Comparison of ENCODE assay signal across 12 cellular contexts in genomic region chr7:99099499-99100077, GRCh38. TPM values are rescaled to one million over a fixed set of nuclear protein-coding genes. Genes with fewer than 3 reads are reported as not detected.
DNase-seq lines count a peak whose midpoint lies in the region; ATAC-seq and TF ChIP-seq lines count a peak whose summit lies in the region.
"Had no signal": no experiment of that assay in that cellular context is flagged by ENCODE, and none has a peak within 500 bp of the region (broad histone marks: within the 10 kb centered on the region; RNA-seq: fewer than 3 reads in every experiment).

No MANE protein-coding gene starts in this region.

- peak overlapping the region; percentile 11 for H3K4me3 Mint-ChIP-seq in Calu3 (ENCODE audit: low read depth, unreplicated experiment)

- no peaks in the 10 kb centered on the region for H3K27me3 Mint-ChIP-seq in Calu3 (ENCODE audit: unreplicated experiment)

- no TSS peak for BruUV-seq in Calu3 (replicated peaks; lab: Mats Ljungman, UMichigan)

- TF ChIP-seq POLR2A in gastroesophageal sphincter (IDR thresholded peaks at IDR 0.05), result no peak

- WGBS in gastroesophageal sphincter (ENCODE audit: low coverage in 1 of 2), 2 donors, result 83 to 86% methylated on average over 2 of the region's 6 CpGs
- no CpG with 5 or more reads among the region's 6 CpGs for WGBS in trophoblast cell (ENCODE audit: extremely low coverage, insufficient coverage, insufficient read length)

- peak overlapping the region; percentile 82 for H4K8ac ChIP-seq in trophoblast cell (ENCODE audit: low read depth, low read length)

- no peaks in the 10 kb centered on the region for H3K9me3 Mint-ChIP-seq in Calu3 (ENCODE audit: low read depth, unreplicated experiment)

- peak overlapping the region; percentile 11 for H3K4me2 ChIP-seq in trophoblast cell (ENCODE audit: low read length)

- no peak for TF ChIP-seq EP300 in gastroesophageal sphincter (IDR thresholded peaks at IDR 0.05)

- peak overlapping the region; percentile 80 for H2BK120ac ChIP-seq in trophoblast cell (ENCODE audit: insufficient read depth, low read length, poor library complexity)

- H3K27me3 ChIP-seq in ascending aorta (no peaks in the 10 kb centered on the region), gastroesophageal sphincter (no peaks in the 10 kb centered on the region), trophoblast cell (ENCODE audit: insufficient read depth, low read length) (no peaks in the 10 kb centered on the region)
- H3K27me3 ChIP-seq: BE2C had no signal

- H3K36me3 ChIP-seq in ascending aorta, result no peaks in the 10 kb centered on the region
- H3K36me3 ChIP-seq in gastroesophageal sphincter, result no peaks in the 10 kb centered on the region
- H3K36me3 ChIP-seq in trophoblast cell (ENCODE audit: control insufficient read depth in 1 of 2, insufficient read depth in 2 of 2, low read length in 2 of 2), result peaks cover 0 to 2% of the 10 kb centered on the region in 2 experiments
- H3K36me3 ChIP-seq: BE2C had no signal

- H3K4ac ChIP-seq in trophoblast cell (ENCODE audit: low read depth, low read length), result peak overlapping the region; percentile 79

- peaks cover 31% of the 10 kb centered on the region for H3K4me1 Mint-ChIP-seq in Calu3 (ENCODE audit: low read depth, unreplicated experiment)

- no peak overlapping the region for H3K9ac ChIP-seq in trophoblast cell (ENCODE audit: low read length)

- peaks cover 21% of the 10 kb centered on the region for H3K79me2 ChIP-seq in trophoblast cell (ENCODE audit: control insufficient read depth, insufficient read depth, low read length, poor library complexity)

- H4K91ac ChIP-seq in trophoblast cell (ENCODE audit: low read depth, low read length), result peak overlapping the region; percentile 77

- H3K23ac ChIP-seq in trophoblast cell (ENCODE audit: low read length), result no peak overlapping the region

- peak overlapping the region; percentile 88 for H2BK5ac ChIP-seq in trophoblast cell (ENCODE audit: low read depth, low read length, poor library complexity)

- peak overlapping the region; percentile 29 for H3K14ac ChIP-seq in trophoblast cell (ENCODE audit: low read length)

- H2BK12ac ChIP-seq in trophoblast cell (ENCODE audit: low read length), result peak overlapping the region; percentile 89

- peak overlapping the region; percentile 1 to 10 for H3K4me3 ChIP-seq in ascending aorta
- H3K4me3 ChIP-seq in gastroesophageal sphincter, result no peak overlapping the region
- no peak overlapping the region for H3K4me3 ChIP-seq in trophoblast cell (ENCODE audit: low read depth, low read length)

- intact Hi-C loops in Calu3 (cut with micrococcal nuclease; ENCODE audit: unreplicated experiment), result loop anchor here (5.0 to 10.0 kb wide), 3 partner anchors 33 to 215 kb away; no protein-coding TSS in a partner anchor
- intact Hi-C loops in ascending aorta (cut with DNase I), result loop anchor here (2.0 to 5.0 kb wide), 2 partner anchors 43 to 52 kb away; no protein-coding TSS in a partner anchor

- H2AK5ac ChIP-seq in trophoblast cell (ENCODE audit: low read length), result peak overlapping the region; percentile 95

- TF ChIP-seq CTCF in Calu3 (IDR thresholded peaks at IDR 0.05; ENCODE audit: unreplicated experiment) (no peak), ascending aorta (IDR thresholded peaks at IDR 0.05) (no peak), gastroesophageal sphincter (IDR thresholded peaks at IDR 0.05) (no peak)

- H3K27ac ChIP-seq in ascending aorta (peak overlapping the region; percentile 79 to 80), gastroesophageal sphincter (peak overlapping the region in 3 of 4 donors; percentile 11 to 57 (median 53)), trophoblast cell (ENCODE audit: low read depth, low read length) (peak overlapping the region; percentile 68)

- peaks cover 8% of the 10 kb centered on the region for H3K79me1 ChIP-seq in trophoblast cell (ENCODE audit: low read length)

- CTCF ChIA-PET in Calu3 (lab: Charles Lee), result interaction anchor here (0.6 to 1.0 kb wide), 3 partner anchors 10 to 44 kb away, joined by 3 to 5 read pairs (median 4); no protein-coding TSS in a partner anchor

- H3K27ac Mint-ChIP-seq in Calu3 (ENCODE audit: unreplicated experiment), result peak overlapping the region; percentile 2

- ATAC-seq in gastroesophageal sphincter, result no peak
- ATAC-seq in HG03159 (IDR thresholded peaks at IDR 0.05; ENCODE audit: unreplicated experiment), result no peak

- H3K9me3 ChIP-seq in ascending aorta (peaks cover 6 to 9% of the 10 kb centered on the region in 2 donors), gastroesophageal sphincter (no peaks in the 10 kb centered on the region), trophoblast cell (ENCODE audit: insufficient read depth, low read depth, low read length) (no peaks in the 10 kb centered on the region)
- H3K9me3 ChIP-seq: BE2C had no signal

- peaks cover 4% of the 10 kb centered on the region for H3K36me3 Mint-ChIP-seq in Calu3 (ENCODE audit: insufficient read depth, unreplicated experiment)

- no peak overlapping the region for H4K12ac ChIP-seq in trophoblast cell (ENCODE audit: low read depth, low read length)

- peak overlapping the region; percentile 75 for H3K18ac ChIP-seq in trophoblast cell (ENCODE audit: low read length)

- H3K4me1 ChIP-seq in ascending aorta (peaks cover 12 to 47% of the 10 kb centered on the region in 2 donors), gastroesophageal sphincter (peaks cover 0 to 32% (median 3%) of the 10 kb centered on the region in 3 donors), trophoblast cell (ENCODE audit: control insufficient read depth in 1 of 2, insufficient read depth in 2 of 2, low read length in 2 of 2) (peaks cover 9 to 17% of the 10 kb centered on the region in 2 experiments)
- H3K4me1 ChIP-seq: BE2C had no signal

- no peak for DNase-seq in Calu3
- no peak for DNase-seq in ascending aorta (ENCODE audit: low spot score in 2 of 2)
- peak in 1 of 2 donors; percentile 15 for DNase-seq in trophoblast cell
- no peak for DNase-seq in NCI-H1092 (lab: John Stamatoyannopoulos, UW)
- no peak for DNase-seq in NCI-H526 (lab: John Stamatoyannopoulos, UW)
- no peak for DNase-seq in NCI-H1694 (lab: John Stamatoyannopoulos, UW)
- DNase-seq: BE2C; NCI-H1092 treated with DMSO at 0.1 percent for 48 hours; NK-92 treated with Interleukin-12 subunit alpha and Interleukin-12 subunit beta, amount 100 ng/mL, for 24 hours; stimulated activated CD4-positive, alpha-beta T cell treated with anti-CD3 and anti-CD28 coated beads, Interleukin-2, amount 100 ng/mL, for 24 hours had no signal

- H2AFZ ChIP-seq in trophoblast cell (ENCODE audit: insufficient read depth, low read length, poor library complexity), result peak overlapping the region; percentile 54

RNA-seq across cellular contexts. Expression of gene SMURF1, which starts 44.3 kb away (rescaled TPM):
- 28.2 and 29.7 TPM in 2 replicates for total RNA-seq in Calu3 (2022)
- total RNA-seq in ascending aorta, result 26.5 TPM
- total RNA-seq in gastroesophageal sphincter, result 10 to 100 TPM; 20.1 to 26.2 (median 21.9) TPM
- polyA plus RNA-seq in trophoblast cell (2013), result 31.9 and 34.4 TPM in 2 replicates

Comparison
In these comparisons a context has a peak if more than half of its experiments do, and no peak if none do; other contexts are left out.
1. H3K4me3 ChIP-seq: peak in ascending aorta (2 of 2); none in gastroesophageal sphincter (0 of 2) and trophoblast cell (single experiment).
2. Peak in every context shown above with its lines, with median percentiles within 50 percentile points of each other: H3K27ac ChIP-seq.